8 cellular contexts compared by ENCODE assay signal in genomic region chr1:95232646-95233320, GRCh38. TPM values are rescaled to one million over a fixed set of nuclear protein-coding genes. Genes with fewer than 3 reads are reported as not detected.
DNase-seq lines count a peak whose midpoint lies in the region; ATAC-seq and TF ChIP-seq lines count a peak whose summit lies in the region.

No MANE protein-coding gene starts in this region.

- no TSS peak for BruUV-seq in Panc1 (replicated peaks; lab: Mats Ljungman, UMichigan)

- POLR2A ChIA-PET in AG04449 (lab: Yijun Ruan, JAX) = no interaction called here
- POLR2A ChIA-PET in Panc1 (lab: Charles Lee) = no interaction called here
- POLR2A ChIA-PET in naive thymus-derived CD4-positive, alpha-beta T cell (lab: Charles Lee) = interaction anchor here (0.9 to 2.0 kb wide), 4 partner anchors 12 to 1354 kb away, joined by 3 to 14 read pairs (median 6); partner anchors contain the start of genes ALG14 and DNTTIP2

- no peaks in the 10 kb centered on the region for H4K20me1 ChIP-seq in Karpas-422 (ENCODE audit: insufficient read depth, low read depth, low read length)

- H3K9me3 ChIP-seq in Panc1 (ENCODE audit: control insufficient read depth, insufficient read depth, low read depth, low read length) (no peaks in the 10 kb centered on the region), esophagus (ENCODE audit: control insufficient read depth in 2 of 2, insufficient read depth in 1 of 2, low read depth in 1 of 2, low read length in 1 of 2) (no peaks in the 10 kb centered on the region), Karpas-422 (ENCODE audit: low read length) (no peaks in the 10 kb centered on the region)
- no peaks in the 10 kb centered on the region for H3K9me3 ChIP-seq in naive thymus-derived CD4-positive, alpha-beta T cell (ENCODE audit: control insufficient read depth in 2 of 3, low read length in 3 of 3)

- peaks cover 31% of the 10 kb centered on the region for H3K79me2 ChIP-seq in Karpas-422 (ENCODE audit: low read length)

- ATAC-seq in Panc1 = no peak
- ATAC-seq in naive thymus-derived CD4-positive, alpha-beta T cell = no peak

- H3K36me3 Mint-ChIP-seq in naive thymus-derived CD4-positive, alpha-beta T cell = peaks cover 4 to 15% (median 8%) of the 10 kb centered on the region in 5 donors

- H3K27ac ChIP-seq in Panc1 (ENCODE audit: low read length) (peak overlapping the region; percentile 66; the same call in 1 of the 2 replicates), esophagus (ENCODE audit: low read depth in 2 of 2, low read length in 1 of 2) (peak overlapping the region in 1 of 2 donors; percentile 71), Karpas-422 (ENCODE audit: low read length) (no peak overlapping the region)
- no peak overlapping the region for H3K27ac ChIP-seq in naive thymus-derived CD4-positive, alpha-beta T cell (ENCODE audit: low read depth, low read length)

- no peaks in the 10 kb centered on the region for H3K9me3 Mint-ChIP-seq in naive thymus-derived CD4-positive, alpha-beta T cell

- in situ Hi-C loops in Panc1 (cut with HindIII; ENCODE audit: low pct_unique_long_range_greater_than_20kb, low sequenced_read_pairs) = no loop called here

- H3K9ac ChIP-seq in Karpas-422 (ENCODE audit: low read length) = no peak overlapping the region

- CTCF ChIA-PET in AG04449 (lab: Yijun Ruan, JAX) (interaction anchor here (1.0 to 2.0 kb wide), 8 partner anchors 39 to 189 kb away, joined by 3 to 13 read pairs (median 8); partner anchors contain the start of gene ALG14), Panc1 (lab: Charles Lee) (interaction anchor here (1.7 kb wide), 1 partner anchor 191 kb away, joined by 6 read pairs; no protein-coding TSS in a partner anchor)
- CTCF ChIA-PET in naive thymus-derived CD4-positive, alpha-beta T cell (lab: Charles Lee) = interaction anchor here (1.7 to 1.8 kb wide), 2 partner anchors 115 to 189 kb away, joined by 8 to 9 read pairs; partner anchors contain the start of gene TLCD4

- TF ChIP-seq CTCF in AG04449 (IDR thresholded peaks at IDR 0.05; ENCODE audit: insufficient read depth, low read length, missing control alignments) (no peak), Panc1 (IDR thresholded peaks at IDR 0.05) (no peak)

- no peak overlapping the region for H3K4me2 ChIP-seq in Karpas-422 (ENCODE audit: low read depth, low read length, poor library complexity, severe bottlenecking)

- no peak overlapping the region for H2AFZ ChIP-seq in Karpas-422 (ENCODE audit: low read length)

- peak overlapping the region; percentile 90 for H3K4me3 ChIP-seq in AG04449 (ENCODE audit: low read depth, low read length)
- H3K4me3 ChIP-seq in Panc1 (ENCODE audit: low read depth in 2 of 2, low read length in 2 of 2) = peak overlapping the region; percentile 68 to 71
- peak overlapping the region; percentile 45 to 70 for H3K4me3 ChIP-seq in esophagus (ENCODE audit: low read depth in 1 of 2, low read length in 2 of 2)
- peak overlapping the region; percentile 78 for H3K4me3 ChIP-seq in naive thymus-derived CD4-positive, alpha-beta T cell (ENCODE audit: low read length)
- no peak overlapping the region for H3K4me3 ChIP-seq in Karpas-422 (ENCODE audit: low read length)

- peaks cover 7% of the 10 kb centered on the region for H3K4me1 ChIP-seq in Panc1 (ENCODE audit: control insufficient read depth, insufficient read depth, low read length)
- no peaks in the 10 kb centered on the region for H3K4me1 ChIP-seq in esophagus (ENCODE audit: control insufficient read depth in 2 of 2, insufficient read depth in 2 of 2, low read length in 1 of 2)
- H3K4me1 ChIP-seq in naive thymus-derived CD4-positive, alpha-beta T cell (ENCODE audit: control insufficient read depth in 2 of 2, insufficient read depth in 2 of 2, low read length in 2 of 2) = peaks cover 6 to 12% of the 10 kb centered on the region in 2 donors
- peaks cover 14% of the 10 kb centered on the region for H3K4me1 ChIP-seq in Karpas-422 (ENCODE audit: low read length)

- no peaks in the 10 kb centered on the region for H3K9me2 ChIP-seq in Karpas-422 (replicated peaks; ENCODE audit: insufficient read depth, low read length)

- peak overlapping the region; percentile 87 to 97 (median 91) for H3K4me3 Mint-ChIP-seq in naive thymus-derived CD4-positive, alpha-beta T cell

- H3K27ac Mint-ChIP-seq in naive thymus-derived CD4-positive, alpha-beta T cell = peak overlapping the region; percentile 76 to 95 (median 90)

- H3K36me3 ChIP-seq in Panc1 (ENCODE audit: control insufficient read depth, insufficient read depth, low read length) (no peaks in the 10 kb centered on the region), esophagus (ENCODE audit: control insufficient read depth in 2 of 2, insufficient read depth in 2 of 2, low read length in 1 of 2) (no peaks in the 10 kb centered on the region), Karpas-422 (ENCODE audit: insufficient read depth, low read length) (no peaks in the 10 kb centered on the region)
- no peaks in the 10 kb centered on the region for H3K36me3 ChIP-seq in naive thymus-derived CD4-positive, alpha-beta T cell (ENCODE audit: control insufficient read depth in 2 of 3, insufficient read depth in 3 of 3, low read length in 3 of 3)

- H3K27me3 ChIP-seq in Panc1 (ENCODE audit: control insufficient read depth, insufficient read depth, low read length) (no peaks in the 10 kb centered on the region), esophagus (ENCODE audit: control insufficient read depth in 1 of 2, insufficient read depth in 2 of 2, low read length in 2 of 2) (no peaks in the 10 kb centered on the region), Karpas-422 (ENCODE audit: low read length) (no peaks in the 10 kb centered on the region)
- H3K27me3 ChIP-seq in naive thymus-derived CD4-positive, alpha-beta T cell (ENCODE audit: control insufficient read depth in 2 of 2, insufficient read depth in 2 of 2, low read length in 2 of 2) = no peaks in the 10 kb centered on the region

- intact Hi-C loops in Panc1 (cut with micrococcal nuclease; ENCODE audit: unreplicated experiment) = loop anchor here (10.0 kb wide), 1 partner anchor 118 kb away; the partner anchor contains the start of gene TLCD4
- intact Hi-C loops in naive thymus-derived CD4-positive, alpha-beta T cell (cut with micrococcal nuclease) = loop anchor here (5.0 to 10.0 kb wide), 3 partner anchors 118 to 1888 kb away; partner anchors contain the start of genes DR1 (in 1 of the 2), PTBP2 (in 1 of the 2) and TLCD4 (in 1 of the 2)

- peaks cover 24 to 34% (median 32%) of the 10 kb centered on the region in 5 donors for H3K27me3 Mint-ChIP-seq in naive thymus-derived CD4-positive, alpha-beta T cell

- DNase-seq in AG04449 (ENCODE audit: low read depth, low spot score) (no peak), Panc1 (ENCODE audit: low read depth, low spot score) (no peak), Karpas-422 (no peak), HUDEP-2 (lab: John Stamatoyannopoulos, UW; ENCODE audit: unreplicated experiment in 76 of 76) (no peak), NCI-H1694 treated with DMSO at 0.1 percent for 48 hours (lab: John Stamatoyannopoulos, UW) (no peak), Ammon's horn (ENCODE audit: low spot score) (no peak)
- no peak for DNase-seq in naive thymus-derived CD4-positive, alpha-beta T cell

- H3K4me1 Mint-ChIP-seq in naive thymus-derived CD4-positive, alpha-beta T cell = peaks cover 15 to 43% (median 34%) of the 10 kb centered on the region in 7 donors

- WGBS in esophagus, 2 donors = 45 to 47% methylated on average over 8 of the region's 8 CpGs

RNA-seq across cellular contexts. Expression of gene RWDD3, which starts 1.2 kb away (rescaled TPM):
- 6.1 TPM for total RNA-seq in Panc1 (2021; ENCODE audit: unreplicated experiment)
- 4.9 TPM for polyA plus RNA-seq in Panc1 (2012; ENCODE audit: insufficient read length)
- 10 to 100 TPM in 1 of 2 donors, 1 to 10 TPM in 1; 7.8 to 26.9 TPM for polyA plus RNA-seq in esophagus
- total RNA-seq in naive thymus-derived CD4-positive, alpha-beta T cell = 10 to 100 TPM in 4 of 5 experiments, 1 to 10 TPM in 1; 9.1 to 27.9 (median 20.0) TPM
- polyA plus RNA-seq in naive thymus-derived CD4-positive, alpha-beta T cell = 10 to 100 TPM; 31.0 to 48.9 TPM
- total RNA-seq in Karpas-422 (2014; rRNA removed; shearing (Covaris generic); ENCODE audit: low replicate concordance) = 11.3 and 23.7 TPM in 2 replicates
